ENCODE assay signal across 20 cellular contexts in genomic region chr4:40337081-40337480, GRCh38. TPM values are rescaled to one million over a fixed set of nuclear protein-coding genes. Genes with fewer than 3 reads are reported as not detected.
"Had no signal": no experiment of that assay in that cellular context is flagged by ENCODE, and none has a peak within 500 bp of the region (broad histone marks: within the 10 kb centered on the region; RNA-seq: fewer than 3 reads in every experiment).

No MANE protein-coding gene starts in this region.

- DNase-seq: activated CD4-positive, alpha-beta memory T cell treated with anti-CD3 and anti-CD28 coated beads, Interleukin-2, amount 10 ng/mL, durations not matched to agents 7 days and 5 days; activated CD4-positive, alpha-beta T cell treated with anti-CD3 and anti-CD28 coated beads for 36 hours; activated gamma-delta T cell treated with Interleukin-2 at 50 U/mL for 16 hours; activated T-cell treated with anti-CD3 and anti-CD28 coated beads, Interleukin-2, amount 50 U/mL, for 72 hours; aorta; endodermal cell; hippocampal formation; mesendoderm; retina; stimulated activated CD4-positive, alpha-beta T cell treated with anti-CD3 and anti-CD28 coated beads, Interleukin-15, amount 100 ng/mL, for 24 hours; stimulated activated CD4-positive, alpha-beta T cell treated with anti-CD3 and anti-CD28 coated beads, Interleukin-4, amount 100 ng/mL, for 4 hours; stomach had no signal

- ATAC-seq: activated CD4-positive, alpha-beta T cell treated with anti-CD3 and anti-CD28 coated beads for 36 hours; activated T-cell treated with anti-CD3 and anti-CD28 coated beads, Interleukin-2, amount 50 U/mL, for 72 hours had no signal

RNA-seq across cellular contexts. Expression of gene CHRNA9, which starts 1.9 kb away (rescaled TPM):
- total RNA-seq: activated CD4-positive, alpha-beta memory T cell treated with anti-CD3 and anti-CD28 coated beads, Interleukin-2, amount 10 ng/mL, durations not matched to agents 7 days and 5 days; activated CD4-positive, alpha-beta T cell treated with anti-CD3 and anti-CD28 coated beads for 36 hours; activated T-cell treated with anti-CD3 and anti-CD28 coated beads, Interleukin-2, amount 50 U/mL, for 72 hours; aorta; breast epithelium; cerebellum; dermis microvascular lymphatic vessel endothelial cell; kidney epithelial cell; liver; stomach; thoracic aorta; urinary bladder had no signal
- polyA plus RNA-seq: aorta, esophagus, liver had no signal
